8 cellular contexts compared by ENCODE assay signal in genomic region chr9:124257070-124257864, GRCh38. TPM values are rescaled to one million over a fixed set of nuclear protein-coding genes. Genes with fewer than 3 reads are reported as not detected.
DNase-seq lines count a peak whose midpoint lies in the region; ATAC-seq and TF ChIP-seq lines count a peak whose summit lies in the region.

No MANE protein-coding gene starts in this region.

- H3K36me3 ChIP-seq in effector memory CD4-positive, alpha-beta T cell (ENCODE audit: control insufficient read depth, insufficient read depth, low read length), result no peaks in the 10 kb centered on the region

- peaks cover 2% of the 10 kb centered on the region for H3K36me3 Mint-ChIP-seq in neural crest cell (ENCODE audit: low read depth)

- peak overlapping the region; percentile 84 for H3K27ac Mint-ChIP-seq in neural crest cell (ENCODE audit: unreplicated experiment)

- H3K4me3 ChIP-seq in effector memory CD4-positive, alpha-beta T cell (ENCODE audit: insufficient read depth, low read depth, low read length, poor library complexity, severe bottlenecking), result peak overlapping the region; percentile 26

- H3K4me1 ChIP-seq in effector memory CD4-positive, alpha-beta T cell (ENCODE audit: control insufficient read depth, insufficient read depth, low read length, poor library complexity, severe bottlenecking), result no peaks in the 10 kb centered on the region

- peak overlapping the region; percentile 97 for H3K4me3 Mint-ChIP-seq in neural crest cell

- no peaks in the 10 kb centered on the region for H3K27me3 Mint-ChIP-seq in neural crest cell (ENCODE audit: low read depth)

- TF ChIP-seq CTCF in neural crest cell (conservative IDR thresholded peaks at IDR 0.05), result no peak

- peaks cover 57% of the 10 kb centered on the region for H3K4me1 Mint-ChIP-seq in neural crest cell

- no peaks in the 10 kb centered on the region for H3K9me3 ChIP-seq in effector memory CD4-positive, alpha-beta T cell (ENCODE audit: control insufficient read depth, low read length)

- DNase-seq in ELR (ENCODE audit: low read depth) (peak; percentile 42), NAMALWA (ENCODE audit: low spot score) (peak; percentile 27), neural crest cell (ENCODE audit: low read depth, low spot score) (no peak), NCI-H345 (lab: John Stamatoyannopoulos, UW) (no peak), mesenteric fat pad (ENCODE audit: low spot score) (no peak)
- no peak for DNase-seq in effector memory CD4-positive, alpha-beta T cell
- no peak for DNase-seq in stimulated activated CD8-positive, alpha-beta memory T cell treated with anti-CD3 and anti-CD28 coated beads, Interleukin-4, amount 100 ng/mL, for 48 hours

- H3K27ac ChIP-seq in effector memory CD4-positive, alpha-beta T cell (ENCODE audit: insufficient read depth, low read length, poor library complexity, severe bottlenecking), result no peak overlapping the region

- no peaks in the 10 kb centered on the region for H3K27me3 ChIP-seq in effector memory CD4-positive, alpha-beta T cell (replicated peaks; ENCODE audit: control insufficient read depth, insufficient read depth, low read length, poor library complexity, severe bottlenecking)

- H3K9me3 Mint-ChIP-seq in neural crest cell, result no peaks in the 10 kb centered on the region

- ATAC-seq in GM19324 (IDR thresholded peaks at IDR 0.05; ENCODE audit: low FRiP score, unreplicated experiment), result no peak

RNA-seq across cellular contexts. Expression of gene NEK6, which starts 0.5 kb away (rescaled TPM):
- total RNA-seq in neural crest cell (31.7 and 31.9 TPM in 2 replicates), mesenteric fat pad (97.9 TPM)

Comparison
In these comparisons a context has a peak if more than half of its experiments do, and no peak if none do; other contexts are left out.
1. DNase-seq: peak in ELR (single experiment) and NAMALWA (single experiment); none in effector memory CD4-positive, alpha-beta T cell (0 of 3), neural crest cell (single experiment), stimulated activated CD8-positive, alpha-beta memory T cell treated with anti-CD3 and anti-CD28 coated beads, Interleukin-4, amount 100 ng/mL, for 48 hours (single experiment), NCI-H345 (single experiment) and mesenteric fat pad (single experiment).